In the genomic region with DNA sequence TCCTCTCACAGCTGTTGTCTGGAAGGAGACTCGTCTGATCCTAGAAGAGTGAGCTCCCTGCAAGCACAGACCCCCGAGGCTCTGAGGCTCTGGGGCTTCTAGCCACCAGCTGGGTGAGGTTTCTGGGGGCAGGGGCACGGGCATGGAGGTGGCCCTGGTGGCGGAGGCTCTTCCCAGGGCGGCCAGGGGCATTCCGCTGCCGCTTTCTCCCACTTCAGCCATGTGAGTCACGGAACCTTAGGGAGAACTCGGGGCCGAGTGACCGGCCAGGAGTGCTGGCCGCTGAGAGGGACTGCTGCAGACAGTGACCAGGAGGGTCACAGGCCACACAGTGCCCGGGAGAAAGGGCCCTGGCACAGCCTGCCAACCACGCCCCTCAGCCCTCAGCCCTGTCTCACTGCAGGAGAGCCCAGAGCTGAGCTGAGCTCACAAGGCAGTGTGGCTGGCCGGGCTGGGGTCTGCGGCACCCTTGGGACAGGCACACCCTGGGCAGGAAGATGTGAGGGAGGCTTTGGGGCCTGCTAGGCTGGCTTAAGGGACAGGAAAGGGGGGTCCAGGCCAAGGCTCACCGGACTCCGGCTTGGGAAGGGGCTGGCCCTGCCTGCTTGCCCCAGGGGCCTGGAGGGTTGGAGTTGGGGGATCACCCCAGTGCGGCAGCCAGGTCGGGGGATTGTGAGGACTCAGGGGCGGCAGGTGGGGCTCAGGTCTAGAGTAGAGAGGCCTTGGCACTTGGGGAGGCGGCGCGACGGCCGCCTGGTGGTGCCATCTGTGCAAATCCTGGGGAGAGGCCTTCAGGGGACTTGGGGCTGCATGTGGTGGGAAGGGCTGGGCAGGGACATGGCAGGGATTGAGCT, we compare ENCODE assay signal across 18 cellular contexts. TPM values are rescaled to one million over a fixed set of nuclear protein-coding genes. Genes with fewer than 3 reads are reported as not detected.
A peak's percentile ranks its signal among the peaks of the same experiment; 100 is the strongest.
DNase-seq lines count a peak whose midpoint lies in the region; FAIRE-seq and TF ChIP-seq lines count a peak whose summit lies in the region.
"Had no signal": no experiment of that assay in that cellular context is flagged by ENCODE, and none has a peak within 500 bp of the region (broad histone marks: within the 10 kb centered on the region; RNA-seq: fewer than 3 reads in every experiment).

No MANE protein-coding gene starts in this region.

- no peaks in the 10 kb centered on the region for H3K9me3 Mint-ChIP-seq in chondrocyte (ENCODE audit: low read depth)
- H3K9me3 Mint-ChIP-seq: CD8-positive, alpha-beta memory T cell had no signal

- no peak overlapping the region for H3K9ac ChIP-seq in kidney (ENCODE audit: low read length in 2 of 2)
- H3K9ac ChIP-seq: KMS-11 had no signal

- H3K4me3 Mint-ChIP-seq in chondrocyte (ENCODE audit: unreplicated experiment), result no peak overlapping the region
- H3K4me3 Mint-ChIP-seq: CD8-positive, alpha-beta memory T cell had no signal

- no peaks in the 10 kb centered on the region for H3K36me3 Mint-ChIP-seq in chondrocyte (ENCODE audit: low read depth)

- no peak for TF ChIP-seq EP300 in Ishikawa (IDR thresholded peaks at IDR 0.05; ENCODE audit: borderline replicate concordance)

- no peak for FAIRE-seq in kidney (lab: Jason Lieb, UNC)

- no peaks in the 10 kb centered on the region for H3K9me2 ChIP-seq in PC-9 (ENCODE audit: insufficient read depth)

- no peaks in the 10 kb centered on the region for H3K79me2 ChIP-seq in PC-9 (ENCODE audit: low read depth)

- H3K27ac ChIP-seq in kidney (ENCODE audit: low read depth in 2 of 2, low read length in 2 of 2), result no peak overlapping the region
- no peak overlapping the region for H3K27ac ChIP-seq in PC-9
- H3K27ac ChIP-seq: KMS-11 had no signal

- no peak overlapping the region for H2AFZ ChIP-seq in PC-9

- peaks cover 19% of the 10 kb centered on the region for H3K4me1 Mint-ChIP-seq in chondrocyte (ENCODE audit: low read depth)
- H3K4me1 Mint-ChIP-seq: CD8-positive, alpha-beta memory T cell had no signal

- CTCF ChIA-PET in PC-9 (lab: Charles Lee), result no interaction called here

- H3K9me3 ChIP-seq in kidney (ENCODE audit: control insufficient read depth in 1 of 2, low read length in 2 of 2) (no peaks in the 10 kb centered on the region), PC-9 (ENCODE audit: insufficient read depth, low read depth) (no peaks in the 10 kb centered on the region)
- H3K9me3 ChIP-seq: MG63 had no signal

- H3K36me3 ChIP-seq in kidney (ENCODE audit: control insufficient read depth in 1 of 2, insufficient read depth in 2 of 2, low read length in 2 of 2), result no peaks in the 10 kb centered on the region
- no peaks in the 10 kb centered on the region for H3K36me3 ChIP-seq in PC-9 (ENCODE audit: low read depth)
- H3K36me3 ChIP-seq: MG63 had no signal

- no peaks in the 10 kb centered on the region for H3K27me3 Mint-ChIP-seq in chondrocyte (ENCODE audit: low read depth)
- H3K27me3 Mint-ChIP-seq: CD8-positive, alpha-beta memory T cell had no signal

- no peaks in the 10 kb centered on the region for H3K27me3 ChIP-seq in PC-9 (ENCODE audit: insufficient read depth, low read depth)
- H3K27me3 ChIP-seq: MG63 had no signal

- H3K27ac Mint-ChIP-seq in chondrocyte (ENCODE audit: unreplicated experiment), result no peak overlapping the region

- BruUV-seq in PC-9 (replicated peaks; lab: Mats Ljungman, UMichigan), result no TSS peak

- H3K4me2 ChIP-seq in PC-9, result no peak overlapping the region
- H3K4me2 ChIP-seq: KMS-11 had no signal

- POLR2A ChIA-PET in PC-9 (lab: Charles Lee; ENCODE audit: unreplicated experiment), result no interaction called here

- TF ChIP-seq CTCF in chondrocyte (IDR thresholded peaks at IDR 0.05) (no peak), kidney (IDR thresholded peaks at IDR 0.05; ENCODE audit: borderline replicate concordance, extremely low read depth, insufficient read depth) (no peak), GM10266 (IDR thresholded peaks at IDR 0.05; ENCODE audit: control insufficient read depth, insufficient read depth, low read depth, missing control alignments) (no peak), PC-9 (conservative IDR thresholded peaks at IDR 0.05) (no peak)

- H3F3A ChIP-seq in PC-9 (ENCODE audit: insufficient read depth, low read depth), result no peaks in the 10 kb centered on the region

- TF ChIP-seq RAD21 in Ishikawa (IDR thresholded peaks at IDR 0.05; ENCODE audit: low read depth), result no peak

- no peaks in the 10 kb centered on the region for H4K20me1 ChIP-seq in PC-9 (ENCODE audit: insufficient read depth)

- intact Hi-C loops in kidney (cut with DNase I), result no loop called here
- intact Hi-C loops in posterior vena cava (cut with DNase I), result no loop called here
- intact Hi-C loops in PC-9 (cut with micrococcal nuclease; ENCODE audit: unreplicated experiment), result no loop called here

- DNase-seq in chondrocyte (ENCODE audit: low spot score), result peak; percentile 82
- peak; percentile 59 for DNase-seq in kidney
- peak; percentile 66 for DNase-seq in posterior vena cava (ENCODE audit: low spot score)
- DNase-seq in GM10266 (ENCODE audit: extremely low spot score), result no peak
- no peak for DNase-seq in AG08395 (ENCODE audit: low spot score)
- DNase-seq in PC-9, result no peak
- DNase-seq: H7; MG63; NCI-H1092 treated with DMSO at 0.1 percent for 48 hours; NCI-H1694; NCI-H2107; NCI-H226; NCI-H526; NK-92 treated with Interleukin-12 subunit alpha and Interleukin-12 subunit beta, amount 100 ng/mL, for 24 hours; PC-3 had no signal

- H3K4me3 ChIP-seq in kidney (ENCODE audit: low read length in 2 of 2), result no peak overlapping the region
- no peak overlapping the region for H3K4me3 ChIP-seq in PC-9
- H3K4me3 ChIP-seq: MG63 had no signal

- H3K4me1 ChIP-seq in kidney (ENCODE audit: control insufficient read depth in 1 of 2, insufficient read depth in 1 of 2, low read depth in 1 of 2, low read length in 2 of 2) (no peaks in the 10 kb centered on the region), PC-9 (replicated peaks; ENCODE audit: insufficient read depth) (no peaks in the 10 kb centered on the region)

TF ChIP-seq in Ishikawa, 13 proteins besides CTCF, POLR2A, EP300 and RAD21:
- TF ChIP-seq TEAD4 (IDR thresholded peaks at IDR 0.05), result 0 out of 2 replicates have a peak, but pooled peaks have one; percentile 1
- TF ChIP-seq EGR1 (IDR thresholded peaks at IDR 0.05), result no peak
- TF ChIP-seq YY1 (IDR thresholded peaks at IDR 0.05; ENCODE audit: low read depth), result no peak
- TF ChIP-seq ZBTB7A (IDR thresholded peaks at IDR 0.05; ENCODE audit: low read depth), result no peak
- TF ChIP-seq FOXM1 (IDR thresholded peaks at IDR 0.05; ENCODE audit: borderline replicate concordance, low read depth), result no peak

RNA-seq across cellular contexts. Expression of gene MORN1, which starts 35.7 kb away (rescaled TPM):
- total RNA-seq in chondrocyte (6.7 to 10.0 TPM (median 8.1 TPM) in 3 replicates), kidney (24.7 TPM), posterior vena cava (1 to 10 TPM; 3.8 to 5.5 TPM), PC-9 (2021) (47.8 and 51.0 TPM in 2 replicates)
- polyA plus RNA-seq in kidney (ENCODE audit: insufficient read depth, low read depth, low replicate concordance), result 9.0 TPM

RNA-seq across cellular contexts. Expression of gene RER1, which starts 36.0 kb away (rescaled TPM):
- total RNA-seq in chondrocyte (158 to 177 TPM (median 175 TPM) in 3 replicates), kidney (162 TPM), posterior vena cava (100 to 1,000 TPM in 1 of 2 donors, 10 to 100 TPM in 1; 93.7 to 101 TPM), PC-9 (2021) (109 and 131 TPM in 2 replicates)
- polyA plus RNA-seq in kidney (ENCODE audit: insufficient read depth, low read depth, low replicate concordance), result 158 TPM

RNA-seq across cellular contexts. Expression of gene PEX10, which starts 56.7 kb away (rescaled TPM):
- total RNA-seq in chondrocyte (20.6 to 33.0 TPM (median 23.4 TPM) in 3 replicates), kidney (25.6 TPM), posterior vena cava (10 to 100 TPM; 10.9 to 13.1 TPM), PC-9 (2021) (24.3 and 26.3 TPM in 2 replicates)
- 26.8 TPM for polyA plus RNA-seq in kidney (ENCODE audit: insufficient read depth, low read depth, low replicate concordance)

Comparison
In these comparisons a context has a peak if more than half of its experiments do, and no peak if none do; other contexts are left out.
1. DNase-seq: peak in chondrocyte (single experiment), kidney (single experiment) and posterior vena cava (single experiment); none in GM10266 (single experiment), AG08395 (single experiment) and PC-9 (0 of 2).